ENCODE assay signal across 8 cellular contexts in the genomic region with DNA sequence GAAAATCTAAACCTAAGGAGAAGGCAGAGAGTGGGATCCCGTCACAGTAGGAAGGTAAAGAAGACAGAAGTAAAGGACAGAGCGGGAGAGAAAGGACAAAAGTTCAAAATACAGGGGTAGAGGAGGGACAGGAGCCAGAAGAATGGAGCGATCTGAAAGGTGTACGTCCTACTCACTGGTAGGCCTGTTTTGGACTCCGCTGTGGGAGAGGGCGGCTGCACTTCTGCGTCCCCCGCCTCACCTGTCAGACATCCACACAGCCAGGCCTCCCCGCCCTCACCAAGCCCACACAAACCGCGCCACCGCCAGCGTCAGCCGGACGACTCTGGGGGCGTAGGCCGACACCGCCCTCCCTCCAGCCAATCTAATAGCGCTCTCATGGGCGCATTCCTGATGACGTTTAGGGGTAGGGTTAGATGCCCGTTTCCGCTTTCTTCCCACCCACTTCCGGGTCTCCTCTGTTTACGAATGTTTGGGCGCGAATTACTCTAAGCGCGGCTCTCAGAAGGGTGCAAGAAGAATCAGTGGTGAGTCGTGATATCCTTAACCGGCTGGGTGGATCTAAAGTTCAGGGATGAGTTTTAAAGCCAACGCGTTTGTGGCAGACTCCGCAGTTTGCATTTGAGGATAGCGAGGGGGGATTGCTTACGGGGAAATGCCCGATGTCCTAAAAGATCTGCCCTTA. TPM values are rescaled to one million over a fixed set of nuclear protein-coding genes. Genes with fewer than 3 reads are reported as not detected.
A peak's percentile ranks its signal among the peaks of the same experiment; 100 is the strongest.
DNase-seq lines count a peak whose midpoint lies in the region; ATAC-seq and TF ChIP-seq lines count a peak whose summit lies in the region.

A gene with protein sequence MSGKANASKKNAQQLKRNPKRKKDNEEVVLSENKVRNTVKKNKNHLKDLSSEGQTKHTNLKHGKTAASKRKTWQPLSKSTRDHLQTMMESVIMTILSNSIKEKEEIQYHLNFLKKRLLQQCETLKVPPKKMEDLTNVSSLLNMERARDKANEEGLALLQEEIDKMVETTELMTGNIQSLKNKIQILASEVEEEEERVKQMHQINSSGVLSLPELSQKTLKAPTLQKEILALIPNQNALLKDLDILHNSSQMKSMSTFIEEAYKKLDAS (plus strand): TSS at position 444 of the 685 bp plus-strand sequence. CDS start 6,807 bp downstream, outside the sequence.
TSS of gene MMUT (minus strand) at position 327 of the 685 bp plus-strand sequence. CDS start 3,787 bp downstream, outside the sequence.

- peak; percentile 99 for ATAC-seq in HG03196 (IDR thresholded peaks at IDR 0.05; ENCODE audit: unreplicated experiment)
- ATAC-seq in activated B cell treated with CpG ODN at 0.5 μM for 24 hours (ENCODE audit: low read depth): peak; percentile 99

- WGBS in spleen, 5 donors: 0 to 1% (median 0%) methylated on average over 33 to 37 of the region's 37 CpGs

- H3K4me1 ChIP-seq in spleen: peaks cover 17 to 79% (median 49%) of the 10 kb centered on the region in 6 donors

- H3K4me3 Mint-ChIP-seq in activated B cell treated with CpG ODN at 0.5 μM for 24 hours: peak within 1 kb of the TSS; percentile 99

- peak within 1 kb of the TSS; percentile 53 to 92 (median 74) for H3K4me3 ChIP-seq in spleen

- no peaks in the 10 kb centered on the region for H3K9me3 Mint-ChIP-seq in activated B cell treated with CpG ODN at 0.5 μM for 24 hours

- peak; percentile 97 for DNase-seq in AG08395 (ENCODE audit: low spot score)
- peak; percentile 97 for DNase-seq in NCI-H345 (lab: John Stamatoyannopoulos, UW)
- DNase-seq in activated B cell treated with CpG ODN at 0.5 μM for 24 hours: peak; percentile 78
- DNase-seq in caudate nucleus (lab: John Stamatoyannopoulos, UW): peak; percentile 36 to 97 (median 90)
- DNase-seq in inferior parietal cortex (ENCODE audit: extremely low spot score): peak; percentile 99
- peak; percentile 96 for DNase-seq in spleen

- POLR2A ChIA-PET in activated B cell treated with CpG ODN at 0.5 μM for 24 hours (lab: Charles Lee): no interaction called here

- no peaks in the 10 kb centered on the region for H3K27me3 Mint-ChIP-seq in activated B cell treated with CpG ODN at 0.5 μM for 24 hours

- H3K27ac ChIP-seq in caudate nucleus (ENCODE audit: low read depth, low read length) (peak within 1 kb of the TSS; percentile 82), spleen (peak within 1 kb of the TSS; percentile 55 to 89 (median 82))

- in situ Hi-C loops in GM18951 (cut with MboI; ENCODE audit: low sequenced_read_pairs, unreplicated experiment): no loop called here

- TF ChIP-seq POLR2A in GM18951 (IDR thresholded peaks at IDR 0.05; ENCODE audit: extremely low read depth, insufficient read depth, insufficient read length): peak; percentile 82
- no peak for TF ChIP-seq POLR2A in spleen (IDR thresholded peaks at IDR 0.05)

- intact Hi-C loops in activated B cell treated with CpG ODN at 0.5 μM for 24 hours (cut with micrococcal nuclease): no loop called here
- intact Hi-C loops in spleen (cut with DNase I; ENCODE audit: low total_unique reads): no loop called here

- H3K27me3 ChIP-seq in spleen (replicated peaks in 1 of 7): no peaks in the 10 kb centered on the region

- peaks cover 0 to 12% (median 6%) of the 10 kb centered on the region in 6 donors for H3K36me3 ChIP-seq in spleen

- CTCF ChIA-PET in activated B cell treated with CpG ODN at 0.5 μM for 24 hours (lab: Charles Lee): no interaction called here

- peaks cover 17% of the 10 kb centered on the region for H3K36me3 Mint-ChIP-seq in activated B cell treated with CpG ODN at 0.5 μM for 24 hours (ENCODE audit: low read depth)

- H3K9me3 ChIP-seq in spleen: no peaks in the 10 kb centered on the region

- peak within 1 kb of the TSS; percentile 94 for H3K27ac Mint-ChIP-seq in activated B cell treated with CpG ODN at 0.5 μM for 24 hours

- no peak for TF ChIP-seq CTCF in activated B cell treated with CpG ODN at 0.5 μM for 24 hours (IDR thresholded peaks at IDR 0.05)
- peak in 1 of 11 experiments; percentile 9 for TF ChIP-seq CTCF in spleen (IDR thresholded peaks at IDR 0.05 in 8 of 11, conservative IDR thresholded peaks at IDR 0.05 in 3 of 11)

- peaks cover 64% of the 10 kb centered on the region for H3K4me1 Mint-ChIP-seq in activated B cell treated with CpG ODN at 0.5 μM for 24 hours

RNA-seq across cellular contexts. Expression of the first gene that starts in this region (rescaled TPM):
- total RNA-seq in activated B cell treated with CpG ODN at 0.5 μM for 24 hours: 7.1 and 7.2 TPM in 2 replicates
- total RNA-seq in spleen: 1 to 10 TPM; 3.8 to 8.4 (median 5.3) TPM
- polyA plus RNA-seq in spleen: 1 to 10 TPM; 4.9 to 9.6 (median 7.5) TPM

RNA-seq across cellular contexts. Expression of gene MMUT, which starts in this region (rescaled TPM):
- total RNA-seq in activated B cell treated with CpG ODN at 0.5 μM for 24 hours: 9.3 and 11.0 TPM in 2 replicates
- total RNA-seq in spleen: 10 to 100 TPM in 5 of 7 donors, 1 to 10 TPM in 2; 9.5 to 16.6 (median 13.4) TPM
- 1 to 10 TPM; 6.2 to 7.4 (median 6.5) TPM for polyA plus RNA-seq in spleen

Comparison
In these comparisons a context has a peak if more than half of its experiments do, and no peak if none do; other contexts are left out.
1. Peak in every context shown above with its lines: DNase-seq, ATAC-seq, H3K4me3 ChIP-seq and H3K27ac ChIP-seq.